1 cellular context compared by ENCODE assay signal in genomic region chr20:32563311-32564272, GRCh38.
TF ChIP-seq lines count a peak whose summit lies in the region.

No MANE protein-coding gene starts in this region.

TF ChIP-seq in HepG2, 621 proteins besides CTCF, POLR2A, EP300 and RAD21 (continued from another document and continues in another):
- TF ChIP-seq ZNF326 (CRISPR knock-in tag; IDR thresholded peaks at IDR 0.05; ENCODE audit: borderline replicate concordance) (no peak), HNRNPK (IDR thresholded peaks at IDR 0.05; ENCODE audit: low read depth, low read length, poor library complexity, severe bottlenecking) (no peak), HCFC1 (IDR thresholded peaks at IDR 0.05; ENCODE audit: low read depth, low read length) (no peak), TBP (CRISPR knock-in tag; IDR thresholded peaks at IDR 0.05) (no peak), ADNP (CRISPR knock-in tag; IDR thresholded peaks at IDR 0.05) (peak; percentile 69; the same call in 1 of the 2 replicates), ERF (CRISPR knock-in tag; IDR thresholded peaks at IDR 0.05) (0 out of 2 replicates have a peak, but pooled peaks have one; percentile 30), RBFOX2 (IDR thresholded peaks at IDR 0.05; ENCODE audit: low read depth, low read length) (no peak), HBP1 (CRISPR knock-in tag; IDR thresholded peaks at IDR 0.05; ENCODE audit: low read depth) (no peak), HNF1B (CRISPR knock-in tag; IDR thresholded peaks at IDR 0.05) (no peak), ZNF280B (CRISPR knock-in tag; IDR thresholded peaks at IDR 0.05; ENCODE audit: borderline replicate concordance) (0 out of 2 replicates have a peak, but pooled peaks have one; percentile 33), ZNF646 (CRISPR knock-in tag; IDR thresholded peaks at IDR 0.05) (no peak), ATF7-NPFF (CRISPR knock-in tag; IDR thresholded peaks at IDR 0.05; ENCODE audit: low read depth) (no peak), ZNF605 (CRISPR knock-in tag; IDR thresholded peaks at IDR 0.05) (0 out of 2 replicates have a peak, but pooled peaks have one; percentile 17), ZNF746 (CRISPR knock-in tag; IDR thresholded peaks at IDR 0.05) (peak; percentile 96), TBX2 (CRISPR knock-in tag; IDR thresholded peaks at IDR 0.05; ENCODE audit: borderline replicate concordance) (no peak; the same call in 1 of the 2 replicates), ZFAT (CRISPR knock-in tag; conservative IDR thresholded peaks at IDR 0.05) (no peak), JUN (CRISPR knock-in tag; IDR thresholded peaks at IDR 0.05) (no peak), YY1 (IDR thresholded peaks at IDR 0.05; ENCODE audit: insufficient read depth, insufficient replicate concordance, low read depth, low read length) (no peak), ZNF816 (CRISPR knock-in tag; IDR thresholded peaks at IDR 0.05; ENCODE audit: borderline replicate concordance) (no peak), ZNF691 (CRISPR knock-in tag; IDR thresholded peaks at IDR 0.05; ENCODE audit: borderline replicate concordance, low read depth) (no peak), SMARCE1 (IDR thresholded peaks at IDR 0.05; ENCODE audit: borderline replicate concordance) (0 out of 2 replicates have a peak, but pooled peaks have one; percentile 26), THYN1 (CRISPR knock-in tag; IDR thresholded peaks at IDR 0.05; ENCODE audit: borderline replicate concordance, low read depth) (no peak), U2AF1 (optimal IDR thresholded peaks at IDR 0.05; ENCODE audit: low read depth, low read length) (peak; percentile 17), DMAP1 (CRISPR knock-in tag; IDR thresholded peaks at IDR 0.05) (no peak), TFDP2 (CRISPR knock-in tag; IDR thresholded peaks at IDR 0.05) (no peak), ZNF205 (CRISPR knock-in tag; IDR thresholded peaks at IDR 0.05) (no peak), JUNB (CRISPR knock-in tag; IDR thresholded peaks at IDR 0.05; ENCODE audit: borderline replicate concordance) (no peak), IRF1 (CRISPR knock-in tag; IDR thresholded peaks at IDR 0.05; ENCODE audit: low read depth) (no peak), ARNT (IDR thresholded peaks at IDR 0.05) (no peak), NFE2 (CRISPR knock-in tag; IDR thresholded peaks at IDR 0.05) (no peak), ZNF292 (CRISPR knock-in tag; IDR thresholded peaks at IDR 0.05; ENCODE audit: borderline replicate concordance, low read depth) (0 out of 2 replicates have a peak, but pooled peaks have one; percentile 7), LBX2 (CRISPR knock-in tag; IDR thresholded peaks at IDR 0.05; ENCODE audit: borderline replicate concordance) (0 out of 2 replicates have a peak, but pooled peaks have one; percentile 7), HMGA1 (CRISPR knock-in tag; conservative IDR thresholded peaks at IDR 0.05) (no peak), NFYB (CRISPR knock-in tag; IDR thresholded peaks at IDR 0.05) (no peak), PAF1 (CRISPR knock-in tag; IDR thresholded peaks at IDR 0.05) (no peak), ONECUT2 (CRISPR knock-in tag; IDR thresholded peaks at IDR 0.05) (no peak), POGZ (CRISPR knock-in tag; IDR thresholded peaks at IDR 0.05) (no peak), ZMYM4 (CRISPR knock-in tag; IDR thresholded peaks at IDR 0.05) (no peak), ZNF720 (CRISPR knock-in tag; IDR thresholded peaks at IDR 0.05) (0 out of 2 replicates have a peak, but pooled peaks have one; percentile 39), THAP7 (CRISPR knock-in tag; IDR thresholded peaks at IDR 0.05) (no peak), CBX2 (IDR thresholded peaks at IDR 0.05; ENCODE audit: low read depth, low read length) (no peak), CBX2 (CRISPR knock-in tag; IDR thresholded peaks at IDR 0.05; ENCODE audit: low read depth) (no peak), PHF5A (CRISPR knock-in tag; IDR thresholded peaks at IDR 0.05; ENCODE audit: low read depth, unreplicated experiment) (no peak), YEATS2 (CRISPR knock-in tag; IDR thresholded peaks at IDR 0.05; ENCODE audit: borderline replicate concordance) (no peak), THAP11 (CRISPR knock-in tag; IDR thresholded peaks at IDR 0.05) (no peak), ZNF780A (CRISPR knock-in tag; IDR thresholded peaks at IDR 0.05) (no peak), RFX3 (CRISPR knock-in tag; IDR thresholded peaks at IDR 0.05) (no peak), ZNF496 (CRISPR knock-in tag; IDR thresholded peaks at IDR 0.05; ENCODE audit: insufficient replicate concordance) (no peak), ZNF362 (CRISPR knock-in tag; IDR thresholded peaks at IDR 0.05; ENCODE audit: borderline replicate concordance) (no peak), BRF2 (CRISPR knock-in tag; IDR thresholded peaks at IDR 0.05) (no peak), KDM1A (CRISPR knock-in tag; IDR thresholded peaks at IDR 0.05) (peak; percentile 66; the same call in 1 of the 2 replicates), HDAC1 (CRISPR knock-in tag; IDR thresholded peaks at IDR 0.05) (0 out of 2 replicates have a peak, but pooled peaks have one; percentile 24), ATF7 (IDR thresholded peaks at IDR 0.05) (no peak), ATF7 (CRISPR knock-in tag; IDR thresholded peaks at IDR 0.05) (no peak)
